ENCODE assay signal across 12 cellular contexts in genomic region chr10:88793747-88794299, GRCh38. TPM values are rescaled to one million over a fixed set of nuclear protein-coding genes. Genes with fewer than 3 reads are reported as not detected.
DNase-seq lines count a peak whose midpoint lies in the region; ATAC-seq and TF ChIP-seq lines count a peak whose summit lies in the region.
"Had no signal": no experiment of that assay in that cellular context is flagged by ENCODE, and none has a peak within 500 bp of the region (broad histone marks: within the 10 kb centered on the region; RNA-seq: fewer than 3 reads in every experiment).

No MANE protein-coding gene starts in this region.

- no peaks in the 10 kb centered on the region for H3K36me3 Mint-ChIP-seq in CD4-positive, alpha-beta memory T cell
- H3K36me3 Mint-ChIP-seq: neural progenitor cell had no signal

- H3K27ac Mint-ChIP-seq in CD4-positive, alpha-beta memory T cell: peak overlapping the region in 1 of 7 donors; percentile 89
- H3K27ac Mint-ChIP-seq: neural progenitor cell had no signal

- peaks cover 0 to 3% (median 0%) of the 10 kb centered on the region in 8 donors for H3K9me3 Mint-ChIP-seq in CD4-positive, alpha-beta memory T cell
- H3K9me3 Mint-ChIP-seq: neural progenitor cell had no signal

- no peak overlapping the region for H3K4me3 ChIP-seq in CD4-positive, alpha-beta memory T cell (ENCODE audit: low read length in 2 of 2)
- H3K4me3 ChIP-seq in foreskin fibroblast (ENCODE audit: low read depth in 1 of 2, low read length in 2 of 2): no peak overlapping the region
- H3K4me3 ChIP-seq: cardiac muscle cell, neural progenitor cell had no signal

- no peaks in the 10 kb centered on the region for H3K9me3 ChIP-seq in CD4-positive, alpha-beta memory T cell (ENCODE audit: control insufficient read depth in 1 of 2, low read length in 2 of 2)

- H3K27me3 ChIP-seq in CD4-positive, alpha-beta memory T cell (ENCODE audit: insufficient read depth, low read length): no peaks in the 10 kb centered on the region
- H3K27me3 ChIP-seq: cardiac muscle cell, neural progenitor cell had no signal

- peak in 4 of 5 donors; percentile 15 to 41 (median 26) for DNase-seq in CD4-positive, alpha-beta memory T cell
- DNase-seq in H4 (ENCODE audit: low spot score) (peak; percentile 67), foreskin fibroblast (peak; percentile 30 to 61), NCI-H2081 treated with DMSO at 0.1 percent for 48 hours (lab: John Stamatoyannopoulos, UW) (no peak), NCI-H1436 (lab: John Stamatoyannopoulos, UW) (no peak), NCI-H774 (lab: John Stamatoyannopoulos, UW) (no peak)
- DNase-seq: GF-D8 had no signal

- no peak overlapping the region for H3K27ac ChIP-seq in CD4-positive, alpha-beta memory T cell (ENCODE audit: low read depth, low read length)
- H3K27ac ChIP-seq: cardiac muscle cell, neural progenitor cell had no signal

- intact Hi-C loops in CD4-positive, alpha-beta memory T cell (cut with micrococcal nuclease): no loop called here

- peaks cover 4 to 17% (median 11%) of the 10 kb centered on the region in 4 donors for H3K4me1 Mint-ChIP-seq in CD4-positive, alpha-beta memory T cell

- POLR2A ChIA-PET in CD4-positive, alpha-beta memory T cell (lab: Charles Lee; ENCODE audit: partially characterized antibody): interaction anchor here (0.9 kb wide), 1 partner anchor 86 kb away, joined by 3 read pairs; the partner anchor contains the start of gene STAMBPL1

- ATAC-seq in SK-N-SH treated with all-trans-retinoic acid at 6 μM for 48 hours: peak; percentile 77
- ATAC-seq in HG02642 (IDR thresholded peaks at IDR 0.05; ENCODE audit: poor library complexity, unreplicated experiment): no peak

- no peaks in the 10 kb centered on the region for H3K27me3 Mint-ChIP-seq in CD4-positive, alpha-beta memory T cell

- CTCF ChIA-PET in CD4-positive, alpha-beta memory T cell (lab: Charles Lee; ENCODE audit: partially characterized antibody): interaction anchor here (0.7 to 1.6 kb wide), 3 partner anchors 15 to 42 kb away, joined by 3 to 4 read pairs (median 3); no protein-coding TSS in a partner anchor

- TF ChIP-seq CTCF in foreskin fibroblast (IDR thresholded peaks at IDR 0.05; ENCODE audit: low read depth, low read length): no peak

- no peaks in the 10 kb centered on the region for H3K36me3 ChIP-seq in CD4-positive, alpha-beta memory T cell (ENCODE audit: insufficient read depth, low read length)
- H3K36me3 ChIP-seq: cardiac muscle cell, neural progenitor cell had no signal

- peaks cover 10% of the 10 kb centered on the region for H3K4me1 ChIP-seq in CD4-positive, alpha-beta memory T cell (ENCODE audit: insufficient read depth, low read length)
- H3K4me1 ChIP-seq: neural progenitor cell had no signal

- H3K4me3 Mint-ChIP-seq in CD4-positive, alpha-beta memory T cell: peak overlapping the region in 3 of 8 donors; percentile 40 to 74 (median 57)
- H3K4me3 Mint-ChIP-seq: neural progenitor cell had no signal

TF ChIP-seq in SK-N-SH treated with all-trans-retinoic acid at 6 μM for 48 hours, 23 proteins besides CTCF, POLR2A, EP300 and RAD21:
- TF ChIP-seq, protein P1, sequence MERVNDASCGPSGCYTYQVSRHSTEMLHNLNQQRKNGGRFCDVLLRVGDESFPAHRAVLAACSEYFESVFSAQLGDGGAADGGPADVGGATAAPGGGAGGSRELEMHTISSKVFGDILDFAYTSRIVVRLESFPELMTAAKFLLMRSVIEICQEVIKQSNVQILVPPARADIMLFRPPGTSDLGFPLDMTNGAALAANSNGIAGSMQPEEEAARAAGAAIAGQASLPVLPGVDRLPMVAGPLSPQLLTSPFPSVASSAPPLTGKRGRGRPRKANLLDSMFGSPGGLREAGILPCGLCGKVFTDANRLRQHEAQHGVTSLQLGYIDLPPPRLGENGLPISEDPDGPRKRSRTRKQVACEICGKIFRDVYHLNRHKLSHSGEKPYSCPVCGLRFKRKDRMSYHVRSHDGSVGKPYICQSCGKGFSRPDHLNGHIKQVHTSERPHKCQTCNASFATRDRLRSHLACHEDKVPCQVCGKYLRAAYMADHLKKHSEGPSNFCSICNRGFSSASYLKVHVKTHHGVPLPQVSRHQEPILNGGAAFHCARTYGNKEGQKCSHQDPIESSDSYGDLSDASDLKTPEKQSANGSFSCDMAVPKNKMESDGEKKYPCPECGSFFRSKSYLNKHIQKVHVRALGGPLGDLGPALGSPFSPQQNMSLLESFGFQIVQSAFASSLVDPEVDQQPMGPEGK (CRISPR knock-in tag; IDR thresholded peaks at IDR 0.05; ENCODE audit: borderline replicate concordance): no peak
- TF ChIP-seq ESRRG (CRISPR knock-in tag; IDR thresholded peaks at IDR 0.05) (no peak), GLIS3 (CRISPR knock-in tag; IDR thresholded peaks at IDR 0.05) (no peak), OSR1 (CRISPR knock-in tag; IDR thresholded peaks at IDR 0.05) (no peak), ISL1 (CRISPR knock-in tag; IDR thresholded peaks at IDR 0.05) (no peak), ZNF8 (CRISPR knock-in tag; IDR thresholded peaks at IDR 0.05) (no peak), ZNF565 (CRISPR knock-in tag; conservative IDR thresholded peaks at IDR 0.05; ENCODE audit: low read depth) (no peak)
- TF ChIP-seq, protein P2, sequence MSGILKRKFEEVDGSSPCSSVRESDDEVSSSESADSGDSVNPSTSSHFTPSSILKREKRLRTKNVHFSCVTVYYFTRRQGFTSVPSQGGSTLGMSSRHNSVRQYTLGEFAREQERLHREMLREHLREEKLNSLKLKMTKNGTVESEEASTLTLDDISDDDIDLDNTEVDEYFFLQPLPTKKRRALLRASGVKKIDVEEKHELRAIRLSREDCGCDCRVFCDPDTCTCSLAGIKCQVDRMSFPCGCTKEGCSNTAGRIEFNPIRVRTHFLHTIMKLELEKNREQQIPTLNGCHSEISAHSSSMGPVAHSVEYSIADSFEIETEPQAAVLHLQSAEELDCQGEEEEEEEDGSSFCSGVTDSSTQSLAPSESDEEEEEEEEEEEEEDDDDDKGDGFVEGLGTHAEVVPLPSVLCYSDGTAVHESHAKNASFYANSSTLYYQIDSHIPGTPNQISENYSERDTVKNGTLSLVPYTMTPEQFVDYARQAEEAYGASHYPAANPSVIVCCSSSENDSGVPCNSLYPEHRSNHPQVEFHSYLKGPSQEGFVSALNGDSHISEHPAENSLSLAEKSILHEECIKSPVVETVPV (CRISPR knock-in tag; IDR thresholded peaks at IDR 0.05): no peak
- TF ChIP-seq, protein P3, sequence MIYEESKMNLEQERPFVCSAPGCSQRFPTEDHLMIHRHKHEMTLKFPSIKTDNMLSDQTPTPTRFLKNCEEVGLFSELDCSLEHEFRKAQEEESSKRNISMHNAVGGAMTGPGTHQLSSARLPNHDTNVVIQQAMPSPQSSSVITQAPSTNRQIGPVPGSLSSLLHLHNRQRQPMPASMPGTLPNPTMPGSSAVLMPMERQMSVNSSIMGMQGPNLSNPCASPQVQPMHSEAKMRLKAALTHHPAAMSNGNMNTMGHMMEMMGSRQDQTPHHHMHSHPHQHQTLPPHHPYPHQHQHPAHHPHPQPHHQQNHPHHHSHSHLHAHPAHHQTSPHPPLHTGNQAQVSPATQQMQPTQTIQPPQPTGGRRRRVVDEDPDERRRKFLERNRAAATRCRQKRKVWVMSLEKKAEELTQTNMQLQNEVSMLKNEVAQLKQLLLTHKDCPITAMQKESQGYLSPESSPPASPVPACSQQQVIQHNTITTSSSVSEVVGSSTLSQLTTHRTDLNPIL (CRISPR knock-in tag; IDR thresholded peaks at IDR 0.05; ENCODE audit: low read depth): no peak
TF ChIP-seq in SK-N-SH treated with all-trans-retinoic acid at 6 μM for 48 hours: peak in this region for 0.

RNA-seq across cellular contexts. Expression of gene LIPM, which starts 8.7 kb away (rescaled TPM):
- total RNA-seq in CD4-positive, alpha-beta memory T cell: not detected
- polyA plus RNA-seq in CD4-positive, alpha-beta memory T cell: not detected
- total RNA-seq in H4 (2014; rRNA removed; shearing (Covaris generic)): not detected in 2 replicates
- total RNA-seq: cardiac muscle cell, NCI-H460 had no signal
- polyA plus RNA-seq: cardiac muscle cell had no signal

RNA-seq across cellular contexts. Expression of gene LIPN, which starts 34.0 kb away (rescaled TPM):
- total RNA-seq in CD4-positive, alpha-beta memory T cell: not detected
- polyA plus RNA-seq in CD4-positive, alpha-beta memory T cell: under 1 TPM in 1 of 2 donors, not detected in 1; 0.22 TPM
- total RNA-seq in H4 (2014; rRNA removed; shearing (Covaris generic)): not detected in 2 replicates
- total RNA-seq: cardiac muscle cell, NCI-H460 had no signal
- polyA plus RNA-seq: cardiac muscle cell had no signal

RNA-seq across cellular contexts. Expression of gene ANKRD22, which starts 57.8 kb away (rescaled TPM):
- under 1 TPM in 1 of 2 experiments, not detected in 1; 0.58 TPM for total RNA-seq in CD4-positive, alpha-beta memory T cell
- not detected for polyA plus RNA-seq in CD4-positive, alpha-beta memory T cell
- not detected in 2 replicates for total RNA-seq in H4 (2014; rRNA removed; shearing (Covaris generic))
- total RNA-seq: cardiac muscle cell had no signal
- polyA plus RNA-seq: cardiac muscle cell had no signal

Comparison
In these comparisons a context has a peak if more than half of its experiments do, and no peak if none do; other contexts are left out.
1. DNase-seq: peak in CD4-positive, alpha-beta memory T cell (4 of 5), H4 (single experiment) and foreskin fibroblast (2 of 2); none in NCI-H2081 treated with DMSO at 0.1 percent for 48 hours (single experiment), NCI-H1436 (single experiment) and NCI-H774 (single experiment).